In the genomic region with DNA sequence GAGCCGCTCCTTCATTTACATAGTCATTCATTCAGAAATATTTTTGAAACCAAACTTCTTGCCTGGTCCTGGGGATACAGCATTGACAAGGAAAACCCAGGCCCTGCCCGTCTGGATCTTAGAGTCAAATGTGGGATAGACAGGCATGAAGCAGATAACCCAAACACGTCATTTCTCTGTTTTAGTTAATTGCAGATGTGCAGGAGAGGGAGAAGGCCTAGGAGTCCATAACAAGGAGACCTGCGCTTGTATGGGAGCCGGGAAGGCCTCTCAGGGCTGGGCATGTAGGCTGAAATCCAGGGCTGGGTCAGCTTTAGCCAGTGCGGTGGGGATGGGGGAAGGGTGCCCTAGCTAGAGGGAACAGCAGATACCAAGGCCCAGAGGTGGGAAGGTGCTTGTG, we compare ENCODE assay signal across 31 cellular contexts. TPM values are rescaled to one million over a fixed set of nuclear protein-coding genes. Genes with fewer than 3 reads are reported as not detected.
DNase-seq lines count a peak whose midpoint lies in the region; ATAC-seq and TF ChIP-seq lines count a peak whose summit lies in the region.
"Had no signal": no experiment of that assay in that cellular context is flagged by ENCODE, and none has a peak within 500 bp of the region (broad histone marks: within the 10 kb centered on the region; RNA-seq: fewer than 3 reads in every experiment).

No MANE protein-coding gene starts in this region.

- no peak for ATAC-seq in HG03280 (IDR thresholded peaks at IDR 0.05; ENCODE audit: unreplicated experiment)
- ATAC-seq in CD4-positive, alpha-beta T cell (ENCODE audit: poor library complexity), result no peak
- ATAC-seq: activated naive CD4-positive, alpha-beta T cell treated with anti-CD3 and anti-CD28 coated beads, Interleukin-2, amount 50 U/mL, for 72 hours; foreskin keratinocyte; GM23338; left lung; natural killer cell treated with Interleukin-12 subunit alpha and Interleukin-12 subunit beta and Interleukin-15 and Interleukin-18, amount 100 ng/mL, for 72 hours; right lobe of liver; stimulated activated naive CD8-positive, alpha-beta T cell treated with anti-CD3 and anti-CD28 coated beads, Interleukin-15, Interleukin-2, amounts not matched to agents 100 U/mL and 50 U/mL, for 24 hours had no signal

- peak overlapping the region; percentile 33 for H3K9ac ChIP-seq in NT2/D1 (ENCODE audit: insufficient read length, low read depth)

- POLR2A ChIA-PET in activated CD4-positive, alpha-beta memory T cell treated with anti-CD3 and anti-CD28 coated beads for 36 hours (lab: Charles Lee), result no interaction called here
- POLR2A ChIA-PET in CD4-positive, alpha-beta T cell (lab: Charles Lee), result no interaction called here

- H3K4me3 Mint-ChIP-seq in activated CD4-positive, alpha-beta memory T cell treated with anti-CD3 and anti-CD28 coated beads for 36 hours, result no peak overlapping the region
- no peak overlapping the region for H3K4me3 Mint-ChIP-seq in CD4-positive, alpha-beta T cell
- H3K4me3 Mint-ChIP-seq: CD8-positive, alpha-beta memory T cell; GM23338; immature natural killer cell; natural killer cell treated with Interleukin-12 subunit alpha and Interleukin-12 subunit beta and Interleukin-15 and Interleukin-18, amount 100 ng/mL, for 72 hours had no signal

- H3K27ac Mint-ChIP-seq in activated CD4-positive, alpha-beta memory T cell treated with anti-CD3 and anti-CD28 coated beads for 36 hours, result no peak overlapping the region
- H3K27ac Mint-ChIP-seq in CD4-positive, alpha-beta T cell, result no peak overlapping the region
- H3K27ac Mint-ChIP-seq: GM23338; natural killer cell treated with Interleukin-12 subunit alpha and Interleukin-12 subunit beta and Interleukin-15 and Interleukin-18, amount 100 ng/mL, for 72 hours had no signal

- peaks cover 28% of the 10 kb centered on the region for H3K4me1 ChIP-seq in NT2/D1 (ENCODE audit: insufficient read depth, insufficient read length)
- H3K4me1 ChIP-seq: foreskin keratinocyte, Peyer's patch, right lobe of liver had no signal

- no peaks in the 10 kb centered on the region for H3K27me3 Mint-ChIP-seq in activated CD4-positive, alpha-beta memory T cell treated with anti-CD3 and anti-CD28 coated beads for 36 hours
- H3K27me3 Mint-ChIP-seq in CD4-positive, alpha-beta T cell, result no peaks in the 10 kb centered on the region
- H3K27me3 Mint-ChIP-seq: natural killer cell treated with Interleukin-12 subunit alpha and Interleukin-12 subunit beta and Interleukin-15 and Interleukin-18, amount 100 ng/mL, for 72 hours had no signal

- no peaks in the 10 kb centered on the region for H3K36me3 Mint-ChIP-seq in activated CD4-positive, alpha-beta memory T cell treated with anti-CD3 and anti-CD28 coated beads for 36 hours
- H3K36me3 Mint-ChIP-seq in CD4-positive, alpha-beta T cell (ENCODE audit: low read depth), result no peaks in the 10 kb centered on the region
- H3K36me3 Mint-ChIP-seq: activated naive CD4-positive, alpha-beta T cell treated with anti-CD3 and anti-CD28 coated beads, Interleukin-2, amount 50 U/mL, for 72 hours; CD8-positive, alpha-beta memory T cell; immature natural killer cell; natural killer cell treated with Interleukin-12 subunit alpha and Interleukin-12 subunit beta and Interleukin-15 and Interleukin-18, amount 100 ng/mL, for 72 hours had no signal

- DNase-seq in Caki2 (ENCODE audit: low read depth), result peak; percentile 18
- DNase-seq in NT2/D1 (ENCODE audit: low read depth, low spot score), result no peak
- peak; percentile 61 for DNase-seq in fibroblast of peridontal ligament (ENCODE audit: extremely low read depth)
- DNase-seq in activated CD4-positive, alpha-beta memory T cell treated with anti-CD3 and anti-CD28 coated beads for 36 hours, result no peak
- DNase-seq in GM19238 (ENCODE audit: insufficient read length, low spot score), result no peak
- no peak for DNase-seq in CD4-positive, alpha-beta T cell
- DNase-seq: activated CD4-positive, alpha-beta T cell treated with anti-CD3 and anti-CD28 coated beads for 4 hours; AML-193; anterior cingulate cortex; CD8-positive, alpha-beta memory T cell; central memory CD4-positive, alpha-beta T cell; DMS153; foreskin keratinocyte; immature natural killer cell; Kasumi-1; MV-4-11; NCI-H524; NK-92 treated with Interleukin-12 subunit alpha and Interleukin-12 subunit beta, amount 100 ng/mL, for 24 hours; Peyer's patch; right lobe of liver; SIG-M5; stimulated activated naive CD8-positive, alpha-beta T cell treated with anti-CD3 and anti-CD28 coated beads, Interleukin-15, Interleukin-2, amounts not matched to agents 100 U/mL and 50 U/mL, for 24 hours had no signal

- no peak for TF ChIP-seq CTCF in CD4-positive, alpha-beta T cell (IDR thresholded peaks at IDR 0.05)

- no peaks in the 10 kb centered on the region for H3K9me3 Mint-ChIP-seq in activated CD4-positive, alpha-beta memory T cell treated with anti-CD3 and anti-CD28 coated beads for 36 hours
- no peaks in the 10 kb centered on the region for H3K9me3 Mint-ChIP-seq in CD4-positive, alpha-beta T cell
- H3K9me3 Mint-ChIP-seq: activated naive CD4-positive, alpha-beta T cell treated with anti-CD3 and anti-CD28 coated beads, Interleukin-2, amount 50 U/mL, for 72 hours; CD8-positive, alpha-beta memory T cell; GM23338; immature natural killer cell; natural killer cell treated with Interleukin-12 subunit alpha and Interleukin-12 subunit beta and Interleukin-15 and Interleukin-18, amount 100 ng/mL, for 72 hours had no signal

- peaks cover 8% of the 10 kb centered on the region for H3K4me1 Mint-ChIP-seq in activated CD4-positive, alpha-beta memory T cell treated with anti-CD3 and anti-CD28 coated beads for 36 hours (ENCODE audit: low read depth)
- H3K4me1 Mint-ChIP-seq in CD4-positive, alpha-beta T cell (ENCODE audit: low read depth), result peaks cover 22% of the 10 kb centered on the region
- H3K4me1 Mint-ChIP-seq: immature natural killer cell had no signal

- CTCF ChIA-PET in activated CD4-positive, alpha-beta memory T cell treated with anti-CD3 and anti-CD28 coated beads for 36 hours (lab: Charles Lee), result no interaction called here
- CTCF ChIA-PET in CD4-positive, alpha-beta T cell (lab: Charles Lee), result no interaction called here

- no peaks in the 10 kb centered on the region for H3K27me3 ChIP-seq in NT2/D1 (ENCODE audit: insufficient read depth, insufficient read length)
- no peaks in the 10 kb centered on the region for H3K27me3 ChIP-seq in CD4-positive, alpha-beta T cell (ENCODE audit: control insufficient read depth, insufficient read depth, low read length)
- H3K27me3 ChIP-seq: Peyer's patch, right lobe of liver had no signal

- no peaks in the 10 kb centered on the region for H3K36me3 ChIP-seq in NT2/D1 (ENCODE audit: insufficient read depth, insufficient read length, low read length)
- H3K36me3 ChIP-seq: left lung, Peyer's patch, right lobe of liver, tibial nerve had no signal

- H3K9me3 ChIP-seq in NT2/D1 (ENCODE audit: insufficient read depth, low read length), result no peaks in the 10 kb centered on the region
- H3K9me3 ChIP-seq in CD4-positive, alpha-beta T cell (ENCODE audit: control insufficient read depth, low read length), result no peaks in the 10 kb centered on the region
- H3K9me3 ChIP-seq: left lung, Peyer's patch, right lobe of liver, tibial nerve had no signal

- in situ Hi-C loops in Caki2 (cut with HindIII; ENCODE audit: low pct_unique_long_range_greater_than_20kb, low sequenced_read_pairs), result no loop called here

- intact Hi-C loops in activated CD4-positive, alpha-beta memory T cell treated with anti-CD3 and anti-CD28 coated beads for 36 hours (cut with micrococcal nuclease), result no loop called here
- intact Hi-C loops in CD4-positive, alpha-beta T cell (cut with DNase I, micrococcal nuclease), result no loop called here

- H3K27ac ChIP-seq in skin epidermis, result peak overlapping the region in 12 of 21 experiments; percentile 22 to 87 (median 67)
- H3K27ac ChIP-seq in CD4-positive, alpha-beta T cell (ENCODE audit: low read depth, low read length), result no peak overlapping the region
- H3K27ac ChIP-seq: foreskin keratinocyte, left lung, Peyer's patch, right lobe of liver, tibial nerve had no signal

- H3K4me3 ChIP-seq in NT2/D1 (ENCODE audit: insufficient read length, low read depth) (no peak overlapping the region), skin epidermis (no peak overlapping the region)
- H3K4me3 ChIP-seq: GM23338, left lung, Peyer's patch, right lobe of liver, tibial nerve had no signal

RNA-seq across cellular contexts. Expression of gene PRRX2, which starts 43.4 kb away (rescaled TPM):
- total RNA-seq in Caki2 (2014; rRNA removed; shearing (Covaris generic); ENCODE audit: low replicate concordance), result 3.0 and 7.6 TPM in 2 replicates
- under 1 TPM; 0.58 to 0.86 TPM for total RNA-seq in activated CD4-positive, alpha-beta memory T cell treated with anti-CD3 and anti-CD28 coated beads for 36 hours
- not detected for total RNA-seq in CD4-positive, alpha-beta T cell
- total RNA-seq: foreskin keratinocyte; G401; mononuclear cell; natural killer cell treated with Interleukin-12 subunit alpha and Interleukin-12 subunit beta and Interleukin-15 and Interleukin-18, amount 100 ng/mL, for 72 hours; right lobe of liver had no signal

RNA-seq across cellular contexts. Expression of gene PTGES, which starts 44.0 kb away (rescaled TPM):
- 44.9 and 54.4 TPM in 2 replicates for total RNA-seq in Caki2 (2014; rRNA removed; shearing (Covaris generic); ENCODE audit: low replicate concordance)
- not detected for total RNA-seq in activated CD4-positive, alpha-beta memory T cell treated with anti-CD3 and anti-CD28 coated beads for 36 hours
- total RNA-seq in CD4-positive, alpha-beta T cell, result under 1 TPM; 0.25 to 0.38 TPM
- total RNA-seq: CD8-positive, alpha-beta memory T cell; natural killer cell treated with Interleukin-12 subunit alpha and Interleukin-12 subunit beta and Interleukin-15 and Interleukin-18, amount 100 ng/mL, for 72 hours had no signal

Comparison
In these comparisons a context has a peak if more than half of its experiments do, and no peak if none do; other contexts are left out.
1. DNase-seq: peak in Caki2 (single experiment) and fibroblast of peridontal ligament (single experiment); none in NT2/D1 (single experiment), activated CD4-positive, alpha-beta memory T cell treated with anti-CD3 and anti-CD28 coated beads for 36 hours (single experiment), GM19238 (single experiment) and CD4-positive, alpha-beta T cell (0 of 10).
2. RNA of gene PTGES, which starts 44.0 kb away (total RNA-seq): 44.9 to 54.4 TPM in Caki2; 0.25 to 0.38 TPM in CD4-positive, alpha-beta T cell and not detected in activated CD4-positive, alpha-beta memory T cell treated with anti-CD3 and anti-CD28 coated beads for 36 hours; every median in the first group is over 10 times any median in the second.